1 cellular context compared by ENCODE assay signal in the genomic region with DNA sequence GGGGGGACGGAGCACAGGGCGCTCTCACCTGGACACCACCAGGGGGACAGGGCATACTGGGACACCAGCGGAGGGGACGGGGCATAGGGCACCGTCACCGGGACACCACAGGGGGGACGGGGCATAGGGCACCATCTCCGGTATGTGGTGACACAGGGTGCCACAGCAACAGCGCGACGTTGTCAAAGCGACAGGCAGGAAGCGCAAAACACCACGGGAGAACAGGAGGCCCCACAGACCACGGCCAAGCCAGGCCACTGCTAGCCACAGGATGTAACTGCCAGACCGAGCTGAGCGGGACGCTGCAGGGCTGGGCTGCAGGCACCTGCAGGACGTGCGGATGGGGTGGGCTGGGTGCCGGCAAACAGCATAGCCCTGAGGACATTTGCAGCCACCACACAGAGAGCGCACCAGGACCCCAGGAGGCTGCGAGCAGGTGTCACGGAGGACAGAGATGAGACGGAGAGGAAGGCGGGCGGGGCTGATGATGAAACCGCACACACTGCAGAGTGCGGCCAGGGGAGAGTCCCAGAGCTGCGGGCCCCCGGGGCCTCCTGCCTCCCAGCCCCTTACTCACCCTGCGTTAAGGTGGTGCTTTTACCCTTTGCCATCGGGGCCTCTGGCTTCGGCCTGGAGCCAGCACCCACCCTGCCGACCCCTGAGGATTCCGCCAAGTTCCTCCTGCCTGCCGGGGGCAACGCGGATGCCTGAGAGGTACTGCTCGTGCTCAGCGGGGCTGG.
TF ChIP-seq lines count a peak whose summit lies in the region.

No MANE protein-coding gene starts in this region.

TF ChIP-seq in H1, 55 proteins besides CTCF, POLR2A, EP300 and RAD21:
- TF ChIP-seq CHD2 (IDR thresholded peaks at IDR 0.05; ENCODE audit: low read length), result no peak
- no peak for TF ChIP-seq CTBP2 (IDR thresholded peaks at IDR 0.05; ENCODE audit: borderline replicate concordance, insufficient read depth, insufficient read length, low read length)
- no peak for TF ChIP-seq JUND (IDR thresholded peaks at IDR 0.05; ENCODE audit: low read length)
- TF ChIP-seq RXRA (IDR thresholded peaks at IDR 0.05; ENCODE audit: insufficient read depth, low read depth, low read length), result no peak
- 0 out of 2 replicates have a peak, but pooled peaks have one; percentile 15 for TF ChIP-seq EGR1 (IDR thresholded peaks at IDR 0.05; ENCODE audit: borderline replicate concordance, low read depth, low read length)
- no peak for TF ChIP-seq PHF8 (conservative IDR thresholded peaks at IDR 0.05; ENCODE audit: low read depth, low read length)
